ENCODE assay signal across 1 cellular context in the genomic region with DNA sequence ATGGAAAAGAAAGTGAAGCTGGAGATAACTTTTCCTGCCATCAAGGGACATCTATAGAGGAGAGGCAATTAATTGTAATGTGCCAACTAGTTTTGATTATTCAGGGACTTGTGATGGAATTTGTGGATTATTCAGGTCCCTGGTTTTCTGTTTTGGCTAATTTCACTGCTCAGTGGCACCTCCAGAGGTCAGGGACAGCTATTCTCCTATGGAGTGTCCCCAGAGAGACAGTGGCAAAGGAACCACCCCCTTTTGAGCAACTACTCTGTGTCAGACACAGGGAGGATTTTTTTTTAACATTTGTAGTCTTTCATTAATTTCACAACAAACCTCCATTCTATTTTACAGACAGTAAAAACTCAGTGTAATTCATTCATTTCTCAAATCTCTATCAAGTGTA.
TF ChIP-seq lines count a peak whose summit lies in the region.

No MANE protein-coding gene starts in this region.

TF ChIP-seq in WTC11, 78 proteins besides CTCF, POLR2A, EP300 and RAD21 (continued from another document):
- no peak for TF ChIP-seq ATF3 (CRISPR knock-in tag; conservative IDR thresholded peaks at IDR 0.05)
- no peak for TF ChIP-seq MYBL2 (CRISPR knock-in tag; IDR thresholded peaks at IDR 0.05)
- no peak for TF ChIP-seq TP53 (CRISPR knock-in tag; IDR thresholded peaks at IDR 0.05)
- no peak for TF ChIP-seq NR2C2 (CRISPR knock-in tag; IDR thresholded peaks at IDR 0.05)
